ENCODE assay signal across 8 cellular contexts in genomic region chr11:60634151-60634550, GRCh38.
A peak's percentile ranks its signal among the peaks of the same experiment; 100 is the strongest.
DNase-seq lines count a peak whose midpoint lies in the region; ATAC-seq, FAIRE-seq and TF ChIP-seq lines count a peak whose summit lies in the region.

No MANE protein-coding gene starts in this region.

- H2AFZ ChIP-seq in endothelial cell of umbilical vein (ENCODE audit: low read depth, low read length): no peak overlapping the region

- TF ChIP-seq CTCF in endothelial cell of umbilical vein (IDR thresholded peaks at IDR 0.05; ENCODE audit: extremely low read depth in 1 of 2, insufficient read depth in 1 of 2, low read depth in 1 of 2, low read length in 2 of 2): peak; percentile 20 to 44

- H3K9ac ChIP-seq in endothelial cell of umbilical vein (replicated peaks; ENCODE audit: extremely low read depth, insufficient read depth, low read length): no peak overlapping the region

- H3K4me1 ChIP-seq in endothelial cell of umbilical vein (ENCODE audit: control insufficient read depth, extremely low read depth, insufficient read depth, low read length): no peaks in the 10 kb centered on the region

- H3K4me3 ChIP-seq in endothelial cell of umbilical vein (replicated peaks in 1 of 3; ENCODE audit: insufficient read depth in 1 of 3, low read depth in 1 of 3, low read length in 3 of 3): no peak overlapping the region

- H3K79me2 ChIP-seq in endothelial cell of umbilical vein (ENCODE audit: control insufficient read depth, insufficient read depth, low read length): no peaks in the 10 kb centered on the region

- H3K4me2 ChIP-seq in endothelial cell of umbilical vein (ENCODE audit: insufficient read depth, low read length): no peak overlapping the region

- intact Hi-C loops in endothelial cell of umbilical vein (cut with micrococcal nuclease): loop anchor here (1.0 kb wide), 2 partner anchors 271 to 369 kb away; no protein-coding TSS in a partner anchor

- CTCF ChIA-PET in endothelial cell of umbilical vein (lab: Charles Lee): interaction anchor here (0.6 to 5.8 kb wide), 5 partner anchors 286 to 715 kb away, joined by 3 to 32 read pairs (median 3); no protein-coding TSS in a partner anchor

- no peak overlapping the region for H3K27ac ChIP-seq in endothelial cell of umbilical vein (ENCODE audit: insufficient read depth, low read depth, low read length)

- POLR2A ChIA-PET in endothelial cell of umbilical vein (lab: Charles Lee): no interaction called here

- ATAC-seq in GM19463 (IDR thresholded peaks at IDR 0.05; ENCODE audit: unreplicated experiment) (peak; percentile 40), HG03442 (IDR thresholded peaks at IDR 0.05; ENCODE audit: unreplicated experiment) (peak; percentile 39), HG03469 (IDR thresholded peaks at IDR 0.05; ENCODE audit: unreplicated experiment) (no peak)

- FAIRE-seq in endothelial cell of umbilical vein (lab: Jason Lieb, UNC): no peak

- no TSS peak for BruUV-seq in endothelial cell of umbilical vein (replicated peaks; lab: Mats Ljungman, UMichigan)

- no peaks in the 10 kb centered on the region for H3K9me3 ChIP-seq in endothelial cell of umbilical vein (replicated peaks; ENCODE audit: control insufficient read depth, insufficient read depth, low read length)

- DNase-seq in EL: peak; percentile 2
- peak; percentile 22 for DNase-seq in endothelial cell of umbilical vein (ENCODE audit: low read depth, low spot score)
- DNase-seq in stimulated activated naive CD4-positive, alpha-beta T cell treated with Interleukin-2 at 50 U/mL for 16 hours (lab: John Stamatoyannopoulos, UW): no peak
- DNase-seq in activated CD8-positive, alpha-beta memory T cell treated with anti-CD3 and anti-CD28 coated beads, Interleukin-2, amount 50 U/mL, for 4 hours: no peak
- no peak for DNase-seq in NCI-H187 (lab: John Stamatoyannopoulos, UW)

- no peaks in the 10 kb centered on the region for H4K20me1 ChIP-seq in endothelial cell of umbilical vein (replicated peaks; ENCODE audit: control insufficient read depth, extremely low read depth, insufficient read depth, low read length)

- H3K9me1 ChIP-seq in endothelial cell of umbilical vein (replicated peaks; ENCODE audit: control insufficient read depth, extremely low read depth, insufficient read depth, low read length): no peaks in the 10 kb centered on the region

- TF ChIP-seq POLR2A in endothelial cell of umbilical vein (IDR thresholded peaks at IDR 0.05; ENCODE audit: low read depth, low read length): no peak

- no peaks in the 10 kb centered on the region for H3K36me3 ChIP-seq in endothelial cell of umbilical vein (ENCODE audit: control insufficient read depth in 2 of 2, extremely low read depth in 1 of 2, insufficient read depth in 2 of 2, low read length in 2 of 2)

- H3K27me3 ChIP-seq in endothelial cell of umbilical vein (ENCODE audit: control insufficient read depth in 2 of 2, insufficient read depth in 2 of 2, low read length in 2 of 2): peaks cover 0 to 2% of the 10 kb centered on the region in 2 experiments

- dilution Hi-C loops in endothelial cell of umbilical vein (cut with MboI; ENCODE audit: extremely low pct_ligation_motif_present, low sequenced_read_pairs): no loop called here

TF ChIP-seq in endothelial cell of umbilical vein, 7 proteins besides CTCF, POLR2A, EP300 and RAD21:
- TF ChIP-seq GATA2 (IDR thresholded peaks at IDR 0.05; ENCODE audit: insufficient read depth, insufficient read length, low read depth, low read length) (no peak), MYC (IDR thresholded peaks at IDR 0.05; ENCODE audit: low read depth, low read length) (no peak), POLR2AphosphoS5 (IDR thresholded peaks at IDR 0.05; ENCODE audit: insufficient read depth, low read depth, low read length) (no peak), FOS (IDR thresholded peaks at IDR 0.05; ENCODE audit: borderline replicate concordance, insufficient read depth, low read length) (no peak), JUN (IDR thresholded peaks at IDR 0.05; ENCODE audit: borderline replicate concordance, insufficient read depth, insufficient read length, low read depth) (no peak), MAX (IDR thresholded peaks at IDR 0.05; ENCODE audit: insufficient read depth, insufficient read length) (no peak), EZH2 (IDR thresholded peaks at IDR 0.05; ENCODE audit: borderline replicate concordance, low read depth, low read length, severe bottlenecking) (no peak)

Comparison
In these comparisons a context has a peak if more than half of its experiments do, and no peak if none do; other contexts are left out.
1. DNase-seq: peak in EL (single experiment) and endothelial cell of umbilical vein (single experiment); none in stimulated activated naive CD4-positive, alpha-beta T cell treated with Interleukin-2 at 50 U/mL for 16 hours (single experiment), activated CD8-positive, alpha-beta memory T cell treated with anti-CD3 and anti-CD28 coated beads, Interleukin-2, amount 50 U/mL, for 4 hours (single experiment) and NCI-H187 (0 of 2).